8 cellular contexts compared by ENCODE assay signal in the genomic region with DNA sequence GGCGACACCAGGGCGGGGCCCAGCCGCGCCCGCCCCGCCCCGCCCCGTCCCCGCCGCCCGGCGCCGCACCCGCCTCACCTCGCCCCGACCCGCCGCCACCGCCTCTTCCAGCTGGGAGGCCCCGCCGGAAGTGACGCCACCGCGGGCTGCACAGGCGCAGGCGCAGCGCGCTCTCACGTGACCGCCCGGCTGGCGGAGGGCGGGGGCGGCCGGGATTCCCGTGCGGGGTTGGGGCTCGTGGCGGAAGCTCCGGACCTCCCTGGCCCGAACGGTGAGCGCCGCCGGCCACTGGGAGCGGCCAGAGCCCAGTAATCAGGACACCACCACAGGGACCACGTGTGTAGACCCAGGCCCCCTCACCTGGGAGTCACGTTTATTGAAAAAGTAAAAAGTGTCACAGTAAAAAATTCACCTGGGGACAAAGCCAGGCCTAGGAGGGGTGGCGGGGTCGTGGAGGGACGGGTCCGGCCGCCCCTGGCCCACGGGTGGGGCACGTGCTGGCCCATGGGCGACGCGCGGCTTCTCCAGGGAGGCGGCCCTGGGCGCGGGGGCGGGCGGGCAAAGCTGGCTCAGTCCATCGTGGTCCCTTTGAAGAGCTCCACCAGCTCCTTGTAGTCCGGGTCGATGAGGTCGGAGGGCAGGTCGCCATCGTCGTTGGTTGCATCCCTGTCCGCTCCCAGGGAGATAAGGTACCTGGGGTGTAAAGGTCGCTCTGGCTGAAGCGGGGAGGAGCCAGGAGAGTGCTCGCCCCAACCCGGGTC.
DNase-seq lines count a peak whose midpoint lies in the region; ATAC-seq and TF ChIP-seq lines count a peak whose summit lies in the region.

A gene with protein sequence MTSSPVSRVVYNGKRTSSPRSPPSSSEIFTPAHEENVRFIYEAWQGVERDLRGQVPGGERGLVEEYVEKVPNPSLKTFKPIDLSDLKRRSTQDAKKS (minus strand): TSS at position 132 of the 761 bp plus-strand sequence. CDS start 8,785 bp downstream, outside the sequence.

- DNase-seq in ACHN (peak; percentile 96), NCI-H446 (lab: John Stamatoyannopoulos, UW) (peak; percentile 93 to 97), iris pigment epithelial cell (ENCODE audit: low read depth) (peak; percentile 93)
- peak; percentile 87 for DNase-seq in activated CD4-positive, CD25-positive, alpha-beta regulatory T cell treated with anti-CD3 and anti-CD28 coated beads, Interleukin-2, amount 50 U/mL, for 16 hours (ENCODE audit: low read depth, low spot score)
- peak; percentile 92 for DNase-seq in central memory CD4-positive, alpha-beta T cell
- DNase-seq in stimulated activated CD4-positive, alpha-beta T cell treated with anti-CD3 and anti-CD28 coated beads, Interleukin-12 subunit alpha, Interleukin-12 subunit beta, amount 100 ng/mL, for 24 hours (ENCODE audit: low read depth in 2 of 2), result peak; percentile 91 to 95

- peak; percentile 82 for TF ChIP-seq POLR2A in GM18951 (IDR thresholded peaks at IDR 0.05; ENCODE audit: extremely low read depth, insufficient read depth, insufficient read length)

- ATAC-seq in HG03196 (IDR thresholded peaks at IDR 0.05; ENCODE audit: unreplicated experiment), result peak; percentile 63

- in situ Hi-C loops in ACHN (cut with HindIII; ENCODE audit: low pct_ligation_motif_present, low pct_unique_long_range_greater_than_20kb, low sequenced_read_pairs) (no loop called here), GM18951 (cut with MboI; ENCODE audit: low sequenced_read_pairs, unreplicated experiment) (no loop called here)

Comparison
In these comparisons a context has a peak if more than half of its experiments do, and no peak if none do; other contexts are left out.
1. Peak in every context shown above with its lines: DNase-seq and ATAC-seq.